ENCODE assay signal across 19 cellular contexts in the genomic region with DNA sequence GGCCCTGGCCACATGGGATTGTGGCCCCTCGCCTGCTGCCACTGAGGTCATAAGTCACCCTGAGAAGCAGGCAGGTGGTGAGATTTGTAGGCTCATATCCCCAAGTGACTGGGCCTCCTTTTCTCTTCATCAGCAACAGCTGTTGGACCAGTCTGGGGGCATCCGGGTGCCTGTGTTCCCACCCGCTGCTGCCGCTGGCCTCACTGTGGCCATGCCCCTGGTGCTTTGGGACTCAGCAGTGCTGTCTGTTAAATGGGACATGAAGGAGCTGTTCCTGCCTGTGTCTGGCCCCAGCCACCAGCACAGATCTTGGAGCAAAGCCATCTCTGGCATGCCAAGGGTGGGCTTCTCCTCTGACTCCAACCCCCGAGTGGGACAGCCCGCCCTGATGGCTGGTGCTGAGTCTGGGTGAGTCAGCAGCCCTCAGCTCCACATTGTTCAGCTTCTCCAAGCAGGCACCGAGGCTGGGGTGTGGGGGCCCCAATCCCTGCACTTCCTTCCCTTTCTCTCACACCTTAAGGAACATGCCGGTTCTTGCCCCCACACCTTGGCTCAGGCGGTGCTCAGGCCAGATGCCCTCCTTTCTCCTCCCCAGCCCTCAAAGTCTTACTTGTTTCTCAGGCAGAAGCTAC.
DNase-seq lines count a peak whose midpoint lies in the region; ATAC-seq and TF ChIP-seq lines count a peak whose summit lies in the region.
"Had no signal": no experiment of that assay in that cellular context is flagged by ENCODE, and none has a peak within 500 bp of the region (broad histone marks: within the 10 kb centered on the region; RNA-seq: fewer than 3 reads in every experiment).

No MANE protein-coding gene starts in this region.

- peak; percentile 49 for DNase-seq in Right ventricle myocardium inferior (ENCODE audit: missing footprints)
- no peak for DNase-seq in left ventricle myocardium inferior
- DNase-seq in SJSA1 (ENCODE audit: low read depth in 1 of 2, low spot score in 2 of 2): peak; percentile 35 to 66
- peak; percentile 42 to 69 for DNase-seq in foreskin keratinocyte
- no peak for DNase-seq in DMS53 (lab: John Stamatoyannopoulos, UW)
- DNase-seq in OCI-LY7 (ENCODE audit: low spot score): no peak
- DNase-seq: DMS 273 treated with DMSO at 0.1 percent for 48 hours, EL, MV-4-11, NCI-H1417, NCI-H2029 treated with DMSO at 0.1 percent for 48 hours, NCI-H2171 treated with DMSO at 0.1 percent for 48 hours, NCI-H748 treated with DMSO at 0.1 percent for 48 hours, SHP77 had no signal

- no peak overlapping the region for H2AFZ ChIP-seq in OCI-LY7 (ENCODE audit: low read length)

- POLR2A ChIA-PET in OCI-LY7 (lab: Charles Lee): interaction anchor here (0.6 kb wide), 1 partner anchor 866 kb away, joined by 3 read pairs; no protein-coding TSS in a partner anchor

- BruUV-seq in OCI-LY7 (replicated peaks; lab: Mats Ljungman, UMichigan): no TSS peak

- H3K9me3 ChIP-seq in left ventricle myocardium inferior (replicated peaks) (no peaks in the 10 kb centered on the region), SJSA1 (replicated peaks) (no peaks in the 10 kb centered on the region), OCI-LY7 (ENCODE audit: low read length) (no peaks in the 10 kb centered on the region)

- TF ChIP-seq CTCF in left ventricle myocardium inferior (IDR thresholded peaks at IDR 0.05; ENCODE audit: borderline replicate concordance) (no peak), foreskin keratinocyte (conservative IDR thresholded peaks at IDR 0.05) (no peak), OCI-LY7 (conservative IDR thresholded peaks at IDR 0.05; ENCODE audit: low read length) (no peak)

- H3K4me2 ChIP-seq in OCI-LY7 (ENCODE audit: low read length): no peak overlapping the region

- H3K4me1 ChIP-seq in left ventricle myocardium inferior: peaks cover 8% of the 10 kb centered on the region
- H3K4me1 ChIP-seq in SJSA1 (replicated peaks): peaks cover 57% of the 10 kb centered on the region
- peaks cover 20% of the 10 kb centered on the region for H3K4me1 ChIP-seq in foreskin keratinocyte
- H3K4me1 ChIP-seq in OCI-LY7 (ENCODE audit: insufficient read depth, low read length, poor library complexity, severe bottlenecking): peaks cover 11% of the 10 kb centered on the region

- no peaks in the 10 kb centered on the region for H3K36me3 ChIP-seq in left ventricle myocardium inferior
- H3K36me3 ChIP-seq in SJSA1: peaks cover 63% of the 10 kb centered on the region
- no peaks in the 10 kb centered on the region for H3K36me3 ChIP-seq in OCI-LY7 (ENCODE audit: insufficient read depth, low read length)

- H3K9me2 ChIP-seq in OCI-LY7 (ENCODE audit: insufficient read depth, low read length): no peaks in the 10 kb centered on the region

- ATAC-seq in Right ventricle myocardium inferior: no peak
- peak; percentile 79 for ATAC-seq in foreskin keratinocyte
- no peak for ATAC-seq in GM18520 (IDR thresholded peaks at IDR 0.05; ENCODE audit: unreplicated experiment)
- ATAC-seq: HCT116, K562, Panc1 had no signal

- CTCF ChIA-PET in OCI-LY7 (lab: Charles Lee; ENCODE audit: unreplicated experiment): no interaction called here

- H3K27ac ChIP-seq in left ventricle myocardium inferior (replicated peaks) (no peak overlapping the region), SJSA1 (peak overlapping the region; percentile 47), foreskin keratinocyte (peak overlapping the region; percentile 12), OCI-LY7 (ENCODE audit: low read depth, low read length, poor library complexity, severe bottlenecking) (no peak overlapping the region)
- H3K27ac ChIP-seq: C4-2B had no signal

- no peaks in the 10 kb centered on the region for H4K20me1 ChIP-seq in OCI-LY7 (ENCODE audit: insufficient read depth, low read length)

- no peaks in the 10 kb centered on the region for H3K79me2 ChIP-seq in OCI-LY7 (ENCODE audit: insufficient read depth, low read depth, low read length)

- H3K27me3 ChIP-seq in left ventricle myocardium inferior (ENCODE audit: low read depth) (no peaks in the 10 kb centered on the region), SJSA1 (replicated peaks) (no peaks in the 10 kb centered on the region), foreskin keratinocyte (no peaks in the 10 kb centered on the region)

- H3K4me3 ChIP-seq in left ventricle myocardium inferior (no peak overlapping the region), SJSA1 (no peak overlapping the region), OCI-LY7 (ENCODE audit: low read depth, low read length, poor library complexity, severe bottlenecking) (no peak overlapping the region)
- H3K4me3 ChIP-seq: K562 had no signal

- intact Hi-C loops in Right ventricle myocardium inferior (cut with DNase I): no loop called here
- intact Hi-C loops in left ventricle myocardium inferior (cut with micrococcal nuclease): no loop called here
- intact Hi-C loops in OCI-LY7 (cut with micrococcal nuclease; ENCODE audit: unreplicated experiment): no loop called here

Comparison
In these comparisons a context has a peak if more than half of its experiments do, and no peak if none do; other contexts are left out.
1. DNase-seq: peak in Right ventricle myocardium inferior (single experiment), SJSA1 (2 of 2) and foreskin keratinocyte (2 of 2); none in left ventricle myocardium inferior (single experiment), DMS53 (single experiment) and OCI-LY7 (single experiment).
2. H3K27ac ChIP-seq: peak in SJSA1 (single experiment) and foreskin keratinocyte (single experiment); none in left ventricle myocardium inferior (single experiment) and OCI-LY7 (single experiment).